Comparison of ENCODE assay signal across 21 cellular contexts in genomic region chr13:109126973-109127615, GRCh38.
"Had no signal": no experiment of that assay in that cellular context is flagged by ENCODE, and none has a peak within 500 bp of the region (broad histone marks: within the 10 kb centered on the region; RNA-seq: fewer than 3 reads in every experiment).

No MANE protein-coding gene starts in this region.

- H3K36me3 Mint-ChIP-seq: activated naive CD4-positive, alpha-beta T cell treated with anti-CD3 and anti-CD28 coated beads, Interleukin-2, amount 50 U/mL, for 72 hours; memory B cell; stimulated activated naive B cell treated with anti-CD40 and anti-IgM and Interleukin-4, amounts not matched to agents 10 μg/mL and 1 μg/mL and 100 μg/mL, for 72 hours; WTC11 had no signal

- DNase-seq: activated CD4-positive, alpha-beta T cell treated with anti-CD3 and anti-CD28 coated beads for 36 hours; activated CD4-positive, alpha-beta T cell treated with anti-CD3 and anti-CD28 coated beads, Interleukin-2, amount 50 U/mL, for 4 hours; activated CD8-positive, alpha-beta memory T cell treated with anti-CD3 and anti-CD28 coated beads for 24 hours; activated CD8-positive, alpha-beta memory T cell treated with anti-CD3 and anti-CD28 coated beads, Interleukin-2, amount 50 U/mL, for 4 hours; activated T-cell treated with anti-CD3 and anti-CD28 coated beads, Interleukin-2, amount 50 U/mL, for 24 hours; adrenal gland; foreskin keratinocyte; left ventricle myocardium superior; stimulated activated CD4-positive, alpha-beta T cell treated with anti-CD3 and anti-CD28 coated beads, Interleukin-2, amount 100 ng/mL, for 48 hours; stimulated activated CD8-positive, alpha-beta memory T cell treated with anti-CD3 and anti-CD28 coated beads, Interleukin-4, amount 100 ng/mL, for 48 hours; stimulated activated naive B cell treated with anti-CD40 and anti-IgM and Interleukin-4, amounts not matched to agents 10 μg/mL and 1 μg/mL and 100 μg/mL, for 72 hours; T-helper 9 cell; testis; trophoblast cell; uterus had no signal

- H3K27me3 Mint-ChIP-seq: memory B cell had no signal

- H3K4me3 Mint-ChIP-seq: activated CD4-positive, alpha-beta T cell treated with anti-CD3 and anti-CD28 coated beads for 36 hours; activated T-cell treated with anti-CD3 and anti-CD28 coated beads, Interleukin-2, amount 50 U/mL, for 24 hours; activated T-helper 17 cell treated with anti-CD3 and anti-CD28 coated beads, Interleukin-2, amount 50 U/mL, for 72 hours; memory B cell; nephron; stimulated activated naive B cell treated with anti-CD40 and anti-IgM and Interleukin-4, amounts not matched to agents 10 μg/mL and 1 μg/mL and 100 μg/mL, for 72 hours; WTC11 had no signal

- H3K9me3 Mint-ChIP-seq: activated naive CD4-positive, alpha-beta T cell treated with anti-CD3 and anti-CD28 coated beads, Interleukin-2, amount 50 U/mL, for 72 hours; activated T-cell treated with anti-CD3 and anti-CD28 coated beads, Interleukin-2, amount 50 U/mL, for 24 hours; activated T-helper 17 cell treated with anti-CD3 and anti-CD28 coated beads, Interleukin-2, amount 50 U/mL, for 72 hours; memory B cell; nephron; stimulated activated naive B cell treated with anti-CD40 and anti-IgM and Interleukin-4, amounts not matched to agents 10 μg/mL and 1 μg/mL and 100 μg/mL, for 72 hours; WTC11 had no signal

- H3K36me3 ChIP-seq: adrenal gland, uterus had no signal

- H3K4me3 ChIP-seq: adrenal gland, testis, uterus had no signal

- H3K27ac ChIP-seq: adrenal gland, foreskin keratinocyte, parathyroid adenoma, testis, uterus had no signal

- ATAC-seq: activated CD4-positive, alpha-beta T cell treated with anti-CD3 and anti-CD28 coated beads for 36 hours; activated naive CD4-positive, alpha-beta T cell treated with anti-CD3 and anti-CD28 coated beads, Interleukin-2, amount 50 U/mL, for 72 hours; activated T-helper 17 cell treated with anti-CD3 and anti-CD28 coated beads, Interleukin-2, amount 50 U/mL, for 72 hours; foreskin keratinocyte; left ventricle myocardium superior; stimulated activated naive B cell treated with anti-CD40 and anti-IgM and Interleukin-4, amounts not matched to agents 10 μg/mL and 1 μg/mL and 100 μg/mL, for 72 hours; WTC11 had no signal

- H3K9me3 ChIP-seq: adrenal gland, testis, uterus had no signal

- H3K27me3 ChIP-seq: adrenal gland, foreskin keratinocyte, testis, uterus had no signal

- H3K27ac Mint-ChIP-seq: activated CD4-positive, alpha-beta T cell treated with anti-CD3 and anti-CD28 coated beads for 36 hours; activated naive CD4-positive, alpha-beta T cell treated with anti-CD3 and anti-CD28 coated beads, Interleukin-2, amount 50 U/mL, for 72 hours; activated T-cell treated with anti-CD3 and anti-CD28 coated beads, Interleukin-2, amount 50 U/mL, for 24 hours; activated T-helper 17 cell treated with anti-CD3 and anti-CD28 coated beads, Interleukin-2, amount 50 U/mL, for 72 hours; memory B cell; nephron; stimulated activated naive B cell treated with anti-CD40 and anti-IgM and Interleukin-4, amounts not matched to agents 10 μg/mL and 1 μg/mL and 100 μg/mL, for 72 hours; WTC11 had no signal

- H3K4me1 Mint-ChIP-seq: activated CD4-positive, alpha-beta T cell treated with anti-CD3 and anti-CD28 coated beads for 36 hours; activated T-helper 17 cell treated with anti-CD3 and anti-CD28 coated beads, Interleukin-2, amount 50 U/mL, for 72 hours; nephron had no signal

- H3K4me1 ChIP-seq: adrenal gland, foreskin keratinocyte, parathyroid adenoma, testis, uterus had no signal
